Comparison of ENCODE assay signal across 8 cellular contexts in the genomic region with DNA sequence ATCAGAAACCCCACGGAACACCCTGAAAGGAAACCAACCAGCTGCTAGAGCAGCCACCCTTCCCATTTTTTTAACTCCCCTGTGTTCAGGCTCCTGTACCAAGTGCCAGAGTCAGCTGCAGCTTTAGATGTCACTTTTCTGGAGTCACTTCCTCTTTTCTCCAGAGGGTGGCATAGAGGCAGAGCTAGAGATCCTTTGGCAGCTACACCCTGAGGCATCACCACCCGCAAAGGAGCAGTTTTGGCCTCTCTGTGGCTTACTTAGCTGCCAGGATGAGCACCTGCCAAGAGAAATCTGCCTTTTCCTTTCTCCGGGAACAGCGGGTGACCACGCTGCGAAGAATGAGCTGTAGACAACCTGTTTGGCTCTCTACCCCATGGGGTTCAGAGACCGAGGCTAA. TPM values are rescaled to one million over a fixed set of nuclear protein-coding genes. Genes with fewer than 3 reads are reported as not detected.
DNase-seq lines count a peak whose midpoint lies in the region; ATAC-seq and TF ChIP-seq lines count a peak whose summit lies in the region.

No MANE protein-coding gene starts in this region.

- no peak for TF ChIP-seq CTCF in coronary artery (IDR thresholded peaks at IDR 0.05)

- no peak for ATAC-seq in GM19324 (IDR thresholded peaks at IDR 0.05; ENCODE audit: low FRiP score, unreplicated experiment)

- no peak overlapping the region for H3K4me3 ChIP-seq in coronary artery

- no peak overlapping the region for H3K27ac ChIP-seq in coronary artery

- DNase-seq in GM03348 (ENCODE audit: low spot score): peak; percentile 49
- peak; percentile 7 for DNase-seq in LHCN-M2 (ENCODE audit: low read depth)
- DNase-seq in SK-N-DZ (ENCODE audit: low spot score): peak; percentile 19
- DNase-seq in iris pigment epithelial cell (ENCODE audit: low read depth): peak; percentile 9
- DNase-seq in coronary artery (ENCODE audit: low spot score): no peak
- DNase-seq in activated T-cell treated with anti-CD3 and anti-CD28 coated beads for 4 hours: no peak
- DNase-seq in dermis blood vessel endothelial cell: no peak

RNA-seq across cellular contexts. Expression of a gene that starts 58.0 kb away (rescaled TPM):
- not detected in 2 replicates for total RNA-seq in LHCN-M2 (2014; rRNA removed)
- not detected for polyA plus RNA-seq in LHCN-M2 (2012)
- 0.53 and 0.77 TPM in 2 replicates for polyA plus RNA-seq in SK-N-DZ (2014; cell fraction: cytosol; rRNA removed)
- polyA plus RNA-seq in SK-N-DZ (2014; cell fraction: nucleus; rRNA removed): 0.08 and 0.41 TPM in 2 replicates
- total RNA-seq in dermis blood vessel endothelial cell: 0.09 TPM in 1 of 2 replicates, not detected in the other

Comparison
In these comparisons a context has a peak if more than half of its experiments do, and no peak if none do; other contexts are left out.
1. DNase-seq: peak in GM03348 (single experiment), LHCN-M2 (single experiment), SK-N-DZ (single experiment) and iris pigment epithelial cell (single experiment); none in coronary artery (single experiment), activated T-cell treated with anti-CD3 and anti-CD28 coated beads for 4 hours (single experiment) and dermis blood vessel endothelial cell (single experiment).